1 cellular context compared by ENCODE assay signal in genomic region chr7:27661776-27662489, GRCh38.
TF ChIP-seq lines count a peak whose summit lies in the region.

No MANE protein-coding gene starts in this region.

TF ChIP-seq in IMR-90, 13 proteins besides CTCF, POLR2A, EP300 and RAD21:
- TF ChIP-seq MAFK (IDR thresholded peaks at IDR 0.05; ENCODE audit: low read depth, low read length) (no peak), RFX5 (IDR thresholded peaks at IDR 0.05; ENCODE audit: low read depth, low read length) (no peak), FOS (IDR thresholded peaks at IDR 0.05; ENCODE audit: low read depth, low read length) (no peak), CEBPB (IDR thresholded peaks at IDR 0.05; ENCODE audit: low read depth, low read length) (peak; percentile 24; the same call in 1 of the 2 replicates), RCOR1 (IDR thresholded peaks at IDR 0.05; ENCODE audit: insufficient replicate concordance, low read length) (no peak), NFE2L2 (IDR thresholded peaks at IDR 0.05; ENCODE audit: low read depth, low read length) (no peak)
